In genomic region chr11:115925568-115925904, GRCh38 we compare ENCODE assay signal across 1 cellular context.
TF ChIP-seq lines count a peak whose summit lies in the region.

No MANE protein-coding gene starts in this region.

TF ChIP-seq in GM12878, 131 proteins besides CTCF, POLR2A, EP300 and RAD21 (continued from another document):
- peak; percentile 55 for TF ChIP-seq ZNF687 (IDR thresholded peaks at IDR 0.05)
- no peak for TF ChIP-seq STAT3 (IDR thresholded peaks at IDR 0.05; ENCODE audit: low read depth, low read length)
- TF ChIP-seq E4F1 (IDR thresholded peaks at IDR 0.05; ENCODE audit: borderline replicate concordance, partially characterized antibody), result no peak
- no peak for TF ChIP-seq FOS (IDR thresholded peaks at IDR 0.05; ENCODE audit: borderline replicate concordance, extremely low read depth, insufficient read length)
- no peak for TF ChIP-seq HDAC2 (IDR thresholded peaks at IDR 0.05)
